14 cellular contexts compared by ENCODE assay signal in genomic region chr1:186146971-186147370, GRCh38.
"Had no signal": no experiment of that assay in that cellular context is flagged by ENCODE, and none has a peak within 500 bp of the region (broad histone marks: within the 10 kb centered on the region; RNA-seq: fewer than 3 reads in every experiment).

No MANE protein-coding gene starts in this region.

- H3K36me3 Mint-ChIP-seq: activated naive CD4-positive, alpha-beta T cell treated with anti-CD3 and anti-CD28 coated beads, Interleukin-2, amount 10 ng/mL, durations not matched to agents 7 days and 5 days had no signal

- H3K4me3 ChIP-seq: colonic mucosa, lung, thyroid gland had no signal

- ATAC-seq: esophagus mucosa, left colon, sciatic nerve, T-helper 17 cell had no signal

- H3K9me3 Mint-ChIP-seq: activated CD4-positive, alpha-beta T cell treated with anti-CD3 and anti-CD28 coated beads, Interleukin-2, amount 10 ng/mL, durations not matched to agents 24 days and 14 days; activated naive CD4-positive, alpha-beta T cell treated with anti-CD3 and anti-CD28 coated beads, Interleukin-2, amount 10 ng/mL, durations not matched to agents 7 days and 5 days; activated T-helper 2 cell treated with anti-CD3 and anti-CD28 coated beads, Interferon-gamma antibody, Interleukin-2, Interleukin-4, amounts not matched to agents 10 μg/mL and 5 μg/mL and 100 μg/mL, durations not matched to agents 14 hours and 24 hours and 36 hours had no signal

- H3K27ac Mint-ChIP-seq: activated CD4-positive, alpha-beta T cell treated with anti-CD3 and anti-CD28 coated beads, Interleukin-2, amount 10 ng/mL, durations not matched to agents 24 days and 14 days; activated naive CD4-positive, alpha-beta T cell treated with anti-CD3 and anti-CD28 coated beads, Interleukin-2, amount 10 ng/mL, durations not matched to agents 7 days and 5 days; activated T-helper 2 cell treated with anti-CD3 and anti-CD28 coated beads, Interferon-gamma antibody, Interleukin-2, Interleukin-4, amounts not matched to agents 10 μg/mL and 5 μg/mL and 100 μg/mL, durations not matched to agents 14 hours and 24 hours and 36 hours; mesothelial cell of epicardium; T-helper 17 cell had no signal

- H3K27me3 ChIP-seq: colonic mucosa, thyroid gland had no signal

- H3K4me1 ChIP-seq: colonic mucosa, thyroid gland had no signal

- H3K9me3 ChIP-seq: colonic mucosa, thyroid gland had no signal

- H3K27ac ChIP-seq: colonic mucosa, thyroid gland had no signal

- H3K27me3 Mint-ChIP-seq: activated naive CD4-positive, alpha-beta T cell treated with anti-CD3 and anti-CD28 coated beads, Interleukin-2, amount 10 ng/mL, durations not matched to agents 7 days and 5 days; T-helper 17 cell had no signal

- DNase-seq: activated CD4-positive, alpha-beta T cell treated with anti-CD3 and anti-CD28 coated beads, Interleukin-2, amount 10 ng/mL, durations not matched to agents 24 days and 14 days; activated naive CD4-positive, alpha-beta T cell treated with anti-CD3 and anti-CD28 coated beads, Interleukin-2, amount 10 ng/mL, durations not matched to agents 7 days and 5 days; activated T-cell treated with anti-CD3 and anti-CD28 coated beads for 4 hours; central memory CD4-positive, alpha-beta T cell; colonic mucosa; left colon; T-helper 17 cell; thyroid gland had no signal

- H3K4me3 Mint-ChIP-seq: activated CD4-positive, alpha-beta T cell treated with anti-CD3 and anti-CD28 coated beads, Interleukin-2, amount 10 ng/mL, durations not matched to agents 24 days and 14 days; activated naive CD4-positive, alpha-beta T cell treated with anti-CD3 and anti-CD28 coated beads, Interleukin-2, amount 10 ng/mL, durations not matched to agents 7 days and 5 days; mesothelial cell of epicardium; neural crest cell; T-helper 17 cell had no signal

- H3K36me3 ChIP-seq: colonic mucosa, thyroid gland had no signal

- H3K4me1 Mint-ChIP-seq: activated naive CD4-positive, alpha-beta T cell treated with anti-CD3 and anti-CD28 coated beads, Interleukin-2, amount 10 ng/mL, durations not matched to agents 7 days and 5 days; T-helper 17 cell had no signal
